Comparison of ENCODE assay signal across 25 cellular contexts in the genomic region with DNA sequence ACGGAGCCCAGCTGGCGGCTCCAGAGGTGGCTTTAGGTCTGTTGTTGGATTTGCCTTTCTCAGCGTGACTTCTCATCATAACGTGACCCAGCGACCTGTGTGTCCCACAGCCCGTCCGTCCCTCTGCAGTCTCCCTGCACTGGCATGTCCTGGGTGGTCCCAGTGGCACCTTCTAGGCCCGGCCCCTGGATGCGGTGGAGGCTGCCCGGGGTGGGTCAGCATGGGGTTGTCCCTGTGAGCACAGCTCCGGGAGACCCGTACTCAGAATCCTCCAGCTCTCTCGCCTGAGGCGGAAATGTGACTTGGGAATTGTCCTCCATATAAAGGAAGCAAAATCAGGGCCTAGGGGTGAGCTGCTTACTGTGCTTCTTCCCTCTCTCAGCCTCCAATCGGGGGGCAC. TPM values are rescaled to one million over a fixed set of nuclear protein-coding genes. Genes with fewer than 3 reads are reported as not detected.
DNase-seq lines count a peak whose midpoint lies in the region; TF ChIP-seq lines count a peak whose summit lies in the region.
"Had no signal": no experiment of that assay in that cellular context is flagged by ENCODE, and none has a peak within 500 bp of the region (broad histone marks: within the 10 kb centered on the region; RNA-seq: fewer than 3 reads in every experiment).

No MANE protein-coding gene starts in this region.

- no peak overlapping the region for H4K91ac ChIP-seq in mesenchymal stem cell (ENCODE audit: low read length)

- no peak overlapping the region for H2BK15ac ChIP-seq in mesenchymal stem cell (ENCODE audit: low read depth, poor library complexity, severe bottlenecking)

- H3K4me2 ChIP-seq in BLaER1 treated with 17β-estradiol and CSF1 and Interleukin-3, amounts not matched to agents 10 nM and 100 nM: peak overlapping the region in 6 of 11 experiments; percentile 80 to 89 (median 86); a peak in 6 of 22 replicates
- no peak overlapping the region for H3K4me2 ChIP-seq in mesenchymal stem cell (ENCODE audit: low read length, poor library complexity, severe bottlenecking)
- H3K4me2 ChIP-seq: SK-N-SH had no signal

- POLR2A ChIA-PET in RWPE1 (lab: Yijun Ruan, JAX; ENCODE audit: low non-redundant PET): no interaction called here
- POLR2A ChIA-PET in activated CD4-positive, alpha-beta memory T cell treated with anti-CD3 and anti-CD28 coated beads, Interleukin-2, amount 10 ng/mL, durations not matched to agents 7 days and 5 days (lab: Charles Lee): interaction anchor here (1.1 to 8.0 kb wide), 2 partner anchors 25 to 108 kb away, joined by 4 to 79 read pairs; partner anchors contain the start of gene AP5Z1

- no peak overlapping the region for H3K4me3 Mint-ChIP-seq in activated CD4-positive, alpha-beta memory T cell treated with anti-CD3 and anti-CD28 coated beads, Interleukin-2, amount 10 ng/mL, durations not matched to agents 7 days and 5 days
- no peak overlapping the region for H3K4me3 Mint-ChIP-seq in HFFc6
- H3K4me3 Mint-ChIP-seq: activated naive CD8-positive, alpha-beta T cell treated with anti-CD3 and anti-CD28 coated beads, Interleukin-2, amount 10 ng/mL, durations not matched to agents 7 days and 5 days; CD14-positive monocyte; memory B cell; stimulated activated naive CD8-positive, alpha-beta T cell treated with anti-CD3 and anti-CD28 coated beads, Interleukin-15, Interleukin-2, amounts not matched to agents 100 ng/mL and 50 ng/mL, for 24 hours; type B pancreatic cell had no signal

- H2BK5ac ChIP-seq in mesenchymal stem cell (ENCODE audit: low read depth, low read length, poor library complexity, severe bottlenecking): no peak overlapping the region

- peaks cover 51% of the 10 kb centered on the region for H3K4me1 Mint-ChIP-seq in activated CD4-positive, alpha-beta memory T cell treated with anti-CD3 and anti-CD28 coated beads, Interleukin-2, amount 10 ng/mL, durations not matched to agents 7 days and 5 days
- peaks cover 23% of the 10 kb centered on the region for H3K4me1 Mint-ChIP-seq in HFFc6 (ENCODE audit: low read depth)

- in situ Hi-C loops in HAP-1 (cut with MboI; ENCODE audit: low sequenced_read_pairs): loop anchor here (5.0 to 25.0 kb wide), 2 partner anchors 67 to 137 kb away; partner anchors contain the start of gene FOXK1

- no peak overlapping the region for H3K23ac ChIP-seq in mesenchymal stem cell (ENCODE audit: low read length in 2 of 2)

- H3K36me3 Mint-ChIP-seq in activated CD4-positive, alpha-beta memory T cell treated with anti-CD3 and anti-CD28 coated beads, Interleukin-2, amount 10 ng/mL, durations not matched to agents 7 days and 5 days (ENCODE audit: low read depth): peaks cover 26% of the 10 kb centered on the region
- H3K36me3 Mint-ChIP-seq in HFFc6 (ENCODE audit: low read depth): peaks cover 25% of the 10 kb centered on the region

- H3K79me1 ChIP-seq in mesenchymal stem cell (replicated peaks; ENCODE audit: low read length, poor library complexity, severe bottlenecking): peaks cover 32% of the 10 kb centered on the region

- peaks cover 32 to 72% (median 70%) of the 10 kb centered on the region in 10 experiments for H3K4me1 ChIP-seq in BLaER1 treated with 17β-estradiol and CSF1 and Interleukin-3, amounts not matched to agents 10 nM and 100 nM
- H3K4me1 ChIP-seq in mesenchymal stem cell (ENCODE audit: control insufficient read depth, insufficient read depth, low read depth, low read length) (peaks cover 42% of the 10 kb centered on the region), stomach (peaks cover 23 to 72% (median 53%) of the 10 kb centered on the region in 4 donors), HAP-1 (peaks cover 9% of the 10 kb centered on the region)

- H3K36me3 ChIP-seq in BLaER1 treated with 17β-estradiol and CSF1 and Interleukin-3, amounts not matched to agents 10 nM and 100 nM: peaks cover 41 to 74% (median 64%) of the 10 kb centered on the region in 11 experiments
- H3K36me3 ChIP-seq in mesenchymal stem cell (ENCODE audit: control insufficient read depth in 1 of 2, insufficient read depth in 2 of 2, low read depth in 1 of 2, low read length in 2 of 2): peaks cover 48 to 64% of the 10 kb centered on the region in 2 experiments
- peaks cover 11 to 43% (median 32%) of the 10 kb centered on the region in 4 donors for H3K36me3 ChIP-seq in stomach
- peaks cover 43% of the 10 kb centered on the region for H3K36me3 ChIP-seq in HAP-1 (replicated peaks)
- H3K36me3 ChIP-seq: prostate gland had no signal

- CTCF ChIA-PET in RWPE1 (lab: Yijun Ruan, JAX): interaction anchor here (0.7 kb wide), 1 partner anchor 67 kb away, joined by 4 read pairs; no protein-coding TSS in a partner anchor
- CTCF ChIA-PET in activated CD4-positive, alpha-beta memory T cell treated with anti-CD3 and anti-CD28 coated beads, Interleukin-2, amount 10 ng/mL, durations not matched to agents 7 days and 5 days (lab: Charles Lee): no interaction called here

- H3K18ac ChIP-seq in mesenchymal stem cell (ENCODE audit: low read depth in 1 of 2, low read length in 2 of 2): no peak overlapping the region

- no peaks in the 10 kb centered on the region for H3K27me3 Mint-ChIP-seq in activated CD4-positive, alpha-beta memory T cell treated with anti-CD3 and anti-CD28 coated beads, Interleukin-2, amount 10 ng/mL, durations not matched to agents 7 days and 5 days
- no peaks in the 10 kb centered on the region; the same call in 1 of the 2 replicates for H3K27me3 Mint-ChIP-seq in HFFc6 (ENCODE audit: insufficient read depth)
- H3K27me3 Mint-ChIP-seq: activated naive CD8-positive, alpha-beta T cell treated with anti-CD3 and anti-CD28 coated beads, Interleukin-2, amount 10 ng/mL, durations not matched to agents 7 days and 5 days; memory B cell; stimulated activated naive CD8-positive, alpha-beta T cell treated with anti-CD3 and anti-CD28 coated beads, Interleukin-15, Interleukin-2, amounts not matched to agents 100 ng/mL and 50 ng/mL, for 24 hours; type B pancreatic cell had no signal

- H2AFZ ChIP-seq in mesenchymal stem cell (ENCODE audit: low read depth, low read length): no peak overlapping the region

- peak overlapping the region in 1 of 2 experiments; percentile 19 for H3K4ac ChIP-seq in mesenchymal stem cell (ENCODE audit: low read depth in 1 of 2, low read length in 2 of 2)

- peak overlapping the region in 7 of 11 experiments; percentile 12 to 95 (median 87); a peak in 7 of 22 replicates for H3K27ac ChIP-seq in BLaER1 treated with 17β-estradiol and CSF1 and Interleukin-3, amounts not matched to agents 10 nM and 100 nM
- H3K27ac ChIP-seq in RWPE1 (peak overlapping the region; percentile 30), mesenchymal stem cell (ENCODE audit: low read length, poor library complexity, severe bottlenecking) (no peak overlapping the region), stomach (peak overlapping the region in 3 of 5 donors; percentile 25 to 90 (median 89))
- H3K27ac ChIP-seq: prostate gland had no signal

- no peak for TF ChIP-seq POLR2A in stomach (IDR thresholded peaks at IDR 0.05)

- WGBS in mesenchymal stem cell: 96% methylated on average over 15 of the region's 15 CpGs
- WGBS in stomach, 5 donors: 90 to 94% (median 94%) methylated on average over 13 to 15 of the region's 15 CpGs

- peaks cover 40 to 91% (median 56%) of the 10 kb centered on the region in 11 experiments for H4K20me1 ChIP-seq in BLaER1 treated with 17β-estradiol and CSF1 and Interleukin-3, amounts not matched to agents 10 nM and 100 nM

- H3K27me3 ChIP-seq in BLaER1 treated with 17β-estradiol and CSF1 and Interleukin-3, amounts not matched to agents 10 nM and 100 nM: no peaks in the 10 kb centered on the region
- H3K27me3 ChIP-seq in mesenchymal stem cell (ENCODE audit: control insufficient read depth in 1 of 2, insufficient read depth in 1 of 2, low read length in 2 of 2): no peaks in the 10 kb centered on the region
- no peaks in the 10 kb centered on the region for H3K27me3 ChIP-seq in stomach
- H3K27me3 ChIP-seq in HAP-1 (ENCODE audit: low read depth): no peaks in the 10 kb centered on the region

- peak overlapping the region; percentile 12 for H2AK5ac ChIP-seq in mesenchymal stem cell (ENCODE audit: low read length, severe bottlenecking)

- H3K14ac ChIP-seq in mesenchymal stem cell (ENCODE audit: low read length in 2 of 2): peak overlapping the region in 1 of 2 experiments; percentile 11

- H3K9me3 ChIP-seq in BLaER1 treated with 17β-estradiol and CSF1 and Interleukin-3, amounts not matched to agents 10 nM and 100 nM (replicated peaks in 1 of 11): no peaks in the 10 kb centered on the region
- H3K9me3 ChIP-seq in mesenchymal stem cell (ENCODE audit: control insufficient read depth, low read length) (no peaks in the 10 kb centered on the region), stomach (no peaks in the 10 kb centered on the region), HAP-1 (no peaks in the 10 kb centered on the region)
- H3K9me3 ChIP-seq: prostate gland, SK-N-SH had no signal

- DNase-seq in RWPE1 (ENCODE audit: low spot score) (no peak), mesenchymal stem cell (no peak), stomach (no peak), HAP-1 (ENCODE audit: low spot score in 2 of 2) (no peak), HFFc6 (no peak), AG08395 (ENCODE audit: low spot score) (no peak)
- DNase-seq in activated CD4-positive, alpha-beta memory T cell treated with anti-CD3 and anti-CD28 coated beads, Interleukin-2, amount 10 ng/mL, durations not matched to agents 7 days and 5 days: no peak
- DNase-seq: activated effector memory CD4-positive, alpha-beta T cell treated with Interleukin-2 at 50 U/mL for 16 hours; activated naive CD8-positive, alpha-beta T cell treated with anti-CD3 and anti-CD28 coated beads, Interleukin-2, amount 10 ng/mL, durations not matched to agents 7 days and 5 days; HCEC 1CT; head of caudate nucleus; kidney glomerular epithelial cell; NCI-H1105; NCI-H1930; NCI-H226; NCI-H748 treated with DMSO at 0.1 percent for 48 hours; RPMI8226; SK-N-SH had no signal

- H3K4me3 ChIP-seq in BLaER1 treated with 17β-estradiol and CSF1 and Interleukin-3, amounts not matched to agents 10 nM and 100 nM: no peak overlapping the region
- no peak overlapping the region for H3K4me3 ChIP-seq in mesenchymal stem cell (ENCODE audit: insufficient read depth in 1 of 2, low read depth in 1 of 2, low read length in 2 of 2)
- no peak overlapping the region for H3K4me3 ChIP-seq in stomach
- no peak overlapping the region for H3K4me3 ChIP-seq in HAP-1
- H3K4me3 ChIP-seq: K562, prostate gland had no signal

- no peak overlapping the region for H2BK120ac ChIP-seq in mesenchymal stem cell (ENCODE audit: low read depth, low read length)

- H4K8ac ChIP-seq in mesenchymal stem cell (ENCODE audit: low read length): no peak overlapping the region

- H3K9ac ChIP-seq in BLaER1 treated with 17β-estradiol and CSF1 and Interleukin-3, amounts not matched to agents 10 nM and 100 nM: peak overlapping the region in 1 of 11 experiments; percentile 81; a peak in 1 of 22 replicates
- no peak overlapping the region for H3K9ac ChIP-seq in mesenchymal stem cell (ENCODE audit: low read length)
- H3K9ac ChIP-seq: SK-N-SH had no signal

- intact Hi-C loops in stomach (cut with DNase I; ENCODE audit: low total_unique reads): loop anchor here (5.0 kb wide), 1 partner anchor 67 kb away; the partner anchor contains the start of gene FOXK1

- TF ChIP-seq CTCF in RWPE1 (conservative IDR thresholded peaks at IDR 0.05; ENCODE audit: low read depth) (no peak), stomach (IDR thresholded peaks at IDR 0.05) (no peak), HFFc6 (IDR thresholded peaks at IDR 0.05) (no peak)

- no peak overlapping the region for H3K27ac Mint-ChIP-seq in activated CD4-positive, alpha-beta memory T cell treated with anti-CD3 and anti-CD28 coated beads, Interleukin-2, amount 10 ng/mL, durations not matched to agents 7 days and 5 days
- H3K27ac Mint-ChIP-seq in HFFc6: no peak overlapping the region
- H3K27ac Mint-ChIP-seq: activated naive CD8-positive, alpha-beta T cell treated with anti-CD3 and anti-CD28 coated beads, Interleukin-2, amount 10 ng/mL, durations not matched to agents 7 days and 5 days had no signal

- no peaks in the 10 kb centered on the region for H3K9me3 Mint-ChIP-seq in activated CD4-positive, alpha-beta memory T cell treated with anti-CD3 and anti-CD28 coated beads, Interleukin-2, amount 10 ng/mL, durations not matched to agents 7 days and 5 days
- no peaks in the 10 kb centered on the region; the same call in 1 of the 2 replicates for H3K9me3 Mint-ChIP-seq in HFFc6
- H3K9me3 Mint-ChIP-seq: activated naive CD8-positive, alpha-beta T cell treated with anti-CD3 and anti-CD28 coated beads, Interleukin-2, amount 10 ng/mL, durations not matched to agents 7 days and 5 days; memory B cell; stimulated activated naive CD8-positive, alpha-beta T cell treated with anti-CD3 and anti-CD28 coated beads, Interleukin-15, Interleukin-2, amounts not matched to agents 100 ng/mL and 50 ng/mL, for 24 hours; type B pancreatic cell had no signal

- H2BK12ac ChIP-seq in mesenchymal stem cell (ENCODE audit: low read length in 2 of 2): no peak overlapping the region

- TF ChIP-seq EP300 in stomach (IDR thresholded peaks at IDR 0.05): no peak

RNA-seq across cellular contexts. Expression of gene AP5Z1, which starts 25.6 kb away (rescaled TPM):
- polyA plus RNA-seq in mesenchymal stem cell (2013, experiment 1 of 2): 30.2 TPM
- 30.0 TPM for polyA plus RNA-seq in mesenchymal stem cell (2013, experiment 2 of 2)
- 100 to 1,000 TPM in 1 of 5 donors, 10 to 100 TPM in 4; 11.6 to 140 (median 52.5) TPM for total RNA-seq in stomach
- 10 to 100 TPM; 34.7 to 43.7 (median 40.8) TPM for polyA plus RNA-seq in stomach
- total RNA-seq in activated CD4-positive, alpha-beta memory T cell treated with anti-CD3 and anti-CD28 coated beads, Interleukin-2, amount 10 ng/mL, durations not matched to agents 7 days and 5 days: 10 to 100 TPM; 57.5 to 60.6 TPM
- 10 to 100 TPM; 39.8 to 50.4 (median 42.1) TPM for total RNA-seq in HFFc6 (2021; fragmentation: NEBNext Ultra II Directional; extraction: Animal tissue kit (Norgen Biotek cat#: 25700))
